ENCODE assay signal across 23 cellular contexts in genomic region chr22:49676230-49676629, GRCh38.
"Had no signal": no experiment of that assay in that cellular context is flagged by ENCODE, and none has a peak within 500 bp of the region (broad histone marks: within the 10 kb centered on the region; RNA-seq: fewer than 3 reads in every experiment).

No MANE protein-coding gene starts in this region.

- H3K27ac Mint-ChIP-seq: dendritic cell treated with granulocyte-macrophage colony-stimulating factor and Interleukin-4, amounts not matched to agents 40 ng/mL and 50 ng/mL, for 4 days; nephron; neural progenitor cell; stimulated activated memory B cell treated with anti-CD40 and anti-IgM and Interleukin-4, amounts not matched to agents 10 μg/mL and 1 μg/mL and 100 μg/mL, for 72 hours had no signal

- H3K4me3 Mint-ChIP-seq: dendritic cell treated with granulocyte-macrophage colony-stimulating factor and Interleukin-4, amounts not matched to agents 40 ng/mL and 50 ng/mL, for 4 days; naive thymus-derived CD4-positive, alpha-beta T cell; nephron; neural progenitor cell; stimulated activated memory B cell treated with anti-CD40 and anti-IgM and Interleukin-4, amounts not matched to agents 10 μg/mL and 1 μg/mL and 100 μg/mL, for 72 hours had no signal

- H3K36me3 Mint-ChIP-seq: naive thymus-derived CD4-positive, alpha-beta T cell; neural progenitor cell; stimulated activated memory B cell treated with anti-CD40 and anti-IgM and Interleukin-4, amounts not matched to agents 10 μg/mL and 1 μg/mL and 100 μg/mL, for 72 hours had no signal

- ATAC-seq: left lobe of liver; naive thymus-derived CD4-positive, alpha-beta T cell; right cardiac atrium; stimulated activated naive CD8-positive, alpha-beta T cell treated with anti-CD3 and anti-CD28 coated beads, Interleukin-15, Interleukin-2, amounts not matched to agents 100 U/mL and 50 U/mL, for 24 hours had no signal

- H3K9me3 Mint-ChIP-seq: dendritic cell treated with granulocyte-macrophage colony-stimulating factor and Interleukin-4, amounts not matched to agents 40 ng/mL and 50 ng/mL, for 4 days; naive thymus-derived CD4-positive, alpha-beta T cell; nephron; neural progenitor cell; stimulated activated memory B cell treated with anti-CD40 and anti-IgM and Interleukin-4, amounts not matched to agents 10 μg/mL and 1 μg/mL and 100 μg/mL, for 72 hours had no signal

- DNase-seq: central memory CD4-positive, alpha-beta T cell; colonic mucosa; effector memory CD4-positive, alpha-beta T cell; erythroblast; esophagus squamous epithelium; foreskin melanocyte; hypothalamus; mesenchymal stem cell; midbrain; right cardiac atrium; small intestine; stimulated activated CD4-positive, alpha-beta T cell treated with anti-CD3 and anti-CD28 coated beads, Interleukin-15, amount 100 ng/mL, for 24 hours; stimulated activated CD4-positive, alpha-beta T cell treated with anti-CD3 and anti-CD28 coated beads, Interleukin-2, amount 100 ng/mL, for 48 hours; stimulated activated naive CD8-positive, alpha-beta T cell treated with anti-CD3 and anti-CD28 coated beads, Interleukin-15, Interleukin-2, amounts not matched to agents 100 U/mL and 50 U/mL, for 24 hours; substantia nigra; testis; upper lobe of left lung had no signal
